Comparison of ENCODE assay signal across 1 cellular context in the genomic region with DNA sequence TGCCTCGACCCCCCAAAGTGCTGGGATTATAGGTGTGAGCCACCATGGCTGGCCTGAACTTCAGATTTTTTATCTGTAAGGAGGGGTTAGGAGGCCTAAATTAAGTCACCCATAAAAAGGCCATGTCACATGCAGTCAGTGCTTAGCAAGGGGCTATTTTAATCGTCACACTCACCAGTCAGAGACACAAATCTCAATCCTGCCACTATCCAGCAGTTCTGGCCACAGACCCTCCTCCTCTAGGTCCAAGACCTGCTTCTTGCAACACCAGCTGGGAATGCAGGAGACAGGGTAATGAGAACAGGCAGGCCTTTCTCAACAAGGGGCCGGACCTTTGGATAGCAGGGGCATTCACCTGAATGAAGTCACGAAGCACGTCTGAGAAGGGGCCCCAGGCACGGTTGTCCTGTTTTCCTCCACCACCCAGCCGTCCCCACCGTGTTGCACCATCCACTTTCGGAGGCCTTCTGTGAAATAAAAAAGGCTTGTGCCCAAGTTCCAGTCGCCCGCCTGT.
TF ChIP-seq lines count a peak whose summit lies in the region.

No MANE protein-coding gene starts in this region.

TF ChIP-seq in HepG2, 621 proteins besides CTCF, POLR2A, EP300 and RAD21 (continued from another document and continues in another):
- TF ChIP-seq, protein P1, sequence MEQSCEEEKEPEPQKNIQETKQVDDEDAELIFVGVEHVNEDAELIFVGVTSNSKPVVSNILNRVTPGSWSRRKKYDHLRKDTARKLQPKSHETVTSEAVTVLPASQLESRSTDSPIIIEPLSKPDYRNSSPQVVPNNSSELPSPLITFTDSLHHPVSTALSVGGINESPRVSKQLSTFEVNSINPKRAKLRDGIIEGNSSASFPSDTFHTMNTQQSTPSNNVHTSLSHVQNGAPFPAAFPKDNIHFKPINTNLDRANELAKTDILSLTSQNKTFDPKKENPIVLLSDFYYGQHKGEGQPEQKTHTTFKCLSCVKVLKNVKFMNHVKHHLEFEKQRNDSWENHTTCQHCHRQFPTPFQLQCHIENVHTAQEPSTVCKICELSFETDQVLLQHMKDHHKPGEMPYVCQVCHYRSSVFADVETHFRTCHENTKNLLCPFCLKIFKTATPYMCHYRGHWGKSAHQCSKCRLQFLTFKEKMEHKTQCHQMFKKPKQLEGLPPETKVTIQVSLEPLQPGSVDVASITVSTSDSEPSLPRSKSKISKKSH (CRISPR knock-in tag; IDR thresholded peaks at IDR 0.05; ENCODE audit: borderline replicate concordance): no peak
- no peak for TF ChIP-seq ZNF441 (CRISPR knock-in tag; IDR thresholded peaks at IDR 0.05; ENCODE audit: borderline replicate concordance)
- TF ChIP-seq, protein P2, sequence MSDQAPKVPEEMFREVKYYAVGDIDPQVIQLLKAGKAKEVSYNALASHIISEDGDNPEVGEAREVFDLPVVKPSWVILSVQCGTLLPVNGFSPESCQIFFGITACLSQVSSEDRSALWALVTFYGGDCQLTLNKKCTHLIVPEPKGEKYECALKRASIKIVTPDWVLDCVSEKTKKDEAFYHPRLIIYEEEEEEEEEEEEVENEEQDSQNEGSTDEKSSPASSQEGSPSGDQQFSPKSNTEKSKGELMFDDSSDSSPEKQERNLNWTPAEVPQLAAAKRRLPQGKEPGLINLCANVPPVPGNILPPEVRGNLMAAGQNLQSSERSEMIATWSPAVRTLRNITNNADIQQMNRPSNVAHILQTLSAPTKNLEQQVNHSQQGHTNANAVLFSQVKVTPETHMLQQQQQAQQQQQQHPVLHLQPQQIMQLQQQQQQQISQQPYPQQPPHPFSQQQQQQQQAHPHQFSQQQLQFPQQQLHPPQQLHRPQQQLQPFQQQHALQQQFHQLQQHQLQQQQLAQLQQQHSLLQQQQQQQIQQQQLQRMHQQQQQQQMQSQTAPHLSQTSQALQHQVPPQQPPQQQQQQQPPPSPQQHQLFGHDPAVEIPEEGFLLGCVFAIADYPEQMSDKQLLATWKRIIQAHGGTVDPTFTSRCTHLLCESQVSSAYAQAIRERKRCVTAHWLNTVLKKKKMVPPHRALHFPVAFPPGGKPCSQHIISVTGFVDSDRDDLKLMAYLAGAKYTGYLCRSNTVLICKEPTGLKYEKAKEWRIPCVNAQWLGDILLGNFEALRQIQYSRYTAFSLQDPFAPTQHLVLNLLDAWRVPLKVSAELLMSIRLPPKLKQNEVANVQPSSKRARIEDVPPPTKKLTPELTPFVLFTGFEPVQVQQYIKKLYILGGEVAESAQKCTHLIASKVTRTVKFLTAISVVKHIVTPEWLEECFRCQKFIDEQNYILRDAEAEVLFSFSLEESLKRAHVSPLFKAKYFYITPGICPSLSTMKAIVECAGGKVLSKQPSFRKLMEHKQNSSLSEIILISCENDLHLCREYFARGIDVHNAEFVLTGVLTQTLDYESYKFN (CRISPR knock-in tag; conservative IDR thresholded peaks at IDR 0.05): peak; percentile 48; the same call in 1 of the 2 replicates
- TF ChIP-seq ELF3 (CRISPR knock-in tag; IDR thresholded peaks at IDR 0.05): peak; percentile 11; the same call in 1 of the 2 replicates
- no peak for TF ChIP-seq ZNF816 (CRISPR knock-in tag; IDR thresholded peaks at IDR 0.05; ENCODE audit: borderline replicate concordance)
- TF ChIP-seq ZNF879 (CRISPR knock-in tag; IDR thresholded peaks at IDR 0.05): peak; percentile 73; the same call in 1 of the 2 replicates
- no peak for TF ChIP-seq MYC (CRISPR knock-in tag; IDR thresholded peaks at IDR 0.05; ENCODE audit: borderline replicate concordance)
- no peak for TF ChIP-seq PCBP1 (IDR thresholded peaks at IDR 0.05; ENCODE audit: borderline replicate concordance, low read depth, low read length)
- no peak for TF ChIP-seq ZNF713 (CRISPR knock-in tag; IDR thresholded peaks at IDR 0.05)
- TF ChIP-seq EZH2 (conservative IDR thresholded peaks at IDR 0.05; ENCODE audit: low read depth, low read length): no peak
- TF ChIP-seq, protein P3, sequence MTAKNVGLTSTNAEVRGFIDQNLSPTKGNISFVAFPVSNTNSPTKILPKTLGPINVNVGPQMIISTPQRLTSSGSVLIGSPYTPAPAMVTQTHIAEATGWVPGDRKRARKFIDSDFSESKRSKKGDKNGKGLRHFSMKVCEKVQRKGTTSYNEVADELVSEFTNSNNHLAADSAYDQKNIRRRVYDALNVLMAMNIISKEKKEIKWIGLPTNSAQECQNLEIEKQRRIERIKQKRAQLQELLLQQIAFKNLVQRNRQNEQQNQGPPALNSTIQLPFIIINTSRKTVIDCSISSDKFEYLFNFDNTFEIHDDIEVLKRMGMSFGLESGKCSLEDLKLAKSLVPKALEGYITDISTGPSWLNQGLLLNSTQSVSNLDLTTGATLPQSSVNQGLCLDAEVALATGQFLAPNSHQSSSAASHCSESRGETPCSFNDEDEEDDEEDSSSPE (CRISPR knock-in tag; IDR thresholded peaks at IDR 0.05): 0 out of 2 replicates have a peak, but pooled peaks have one; percentile 25
- TF ChIP-seq HMG20A (CRISPR knock-in tag; IDR thresholded peaks at IDR 0.05; ENCODE audit: borderline replicate concordance): 0 out of 2 replicates have a peak, but pooled peaks have one; percentile 10
- no peak for TF ChIP-seq PHF20 (CRISPR knock-in tag; IDR thresholded peaks at IDR 0.05)
- TF ChIP-seq ZBTB8A (CRISPR knock-in tag; IDR thresholded peaks at IDR 0.05; ENCODE audit: borderline replicate concordance, low read depth): no peak; the same call in 1 of the 2 replicates
- no peak for TF ChIP-seq ZNF577 (CRISPR knock-in tag; IDR thresholded peaks at IDR 0.05; ENCODE audit: borderline replicate concordance, low read depth)
- no peak for TF ChIP-seq ZBTB38 (CRISPR knock-in tag; IDR thresholded peaks at IDR 0.05)
- TF ChIP-seq, protein P4, sequence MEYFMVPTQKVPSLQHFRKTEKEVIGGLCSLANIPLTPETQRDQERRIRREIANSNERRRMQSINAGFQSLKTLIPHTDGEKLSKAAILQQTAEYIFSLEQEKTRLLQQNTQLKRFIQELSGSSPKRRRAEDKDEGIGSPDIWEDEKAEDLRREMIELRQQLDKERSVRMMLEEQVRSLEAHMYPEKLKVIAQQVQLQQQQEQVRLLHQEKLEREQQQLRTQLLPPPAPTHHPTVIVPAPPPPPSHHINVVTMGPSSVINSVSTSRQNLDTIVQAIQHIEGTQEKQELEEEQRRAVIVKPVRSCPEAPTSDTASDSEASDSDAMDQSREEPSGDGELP (IDR thresholded peaks at IDR 0.05; ENCODE audit: borderline replicate concordance, low read depth): peak; percentile 71
- TF ChIP-seq KAT2B (IDR thresholded peaks at IDR 0.05; ENCODE audit: borderline replicate concordance, low read depth, low read length): no peak
- TF ChIP-seq TAF1 (CRISPR knock-in tag; IDR thresholded peaks at IDR 0.05): peak; percentile 38; the same call in 1 of the 2 replicates
- no peak for TF ChIP-seq HDAC2 (CRISPR knock-in tag; IDR thresholded peaks at IDR 0.05)
- peak; percentile 28; the same call in 1 of the 2 replicates for TF ChIP-seq ZNF788 (CRISPR knock-in tag; IDR thresholded peaks at IDR 0.05; ENCODE audit: borderline replicate concordance)
- TF ChIP-seq, protein P5, sequence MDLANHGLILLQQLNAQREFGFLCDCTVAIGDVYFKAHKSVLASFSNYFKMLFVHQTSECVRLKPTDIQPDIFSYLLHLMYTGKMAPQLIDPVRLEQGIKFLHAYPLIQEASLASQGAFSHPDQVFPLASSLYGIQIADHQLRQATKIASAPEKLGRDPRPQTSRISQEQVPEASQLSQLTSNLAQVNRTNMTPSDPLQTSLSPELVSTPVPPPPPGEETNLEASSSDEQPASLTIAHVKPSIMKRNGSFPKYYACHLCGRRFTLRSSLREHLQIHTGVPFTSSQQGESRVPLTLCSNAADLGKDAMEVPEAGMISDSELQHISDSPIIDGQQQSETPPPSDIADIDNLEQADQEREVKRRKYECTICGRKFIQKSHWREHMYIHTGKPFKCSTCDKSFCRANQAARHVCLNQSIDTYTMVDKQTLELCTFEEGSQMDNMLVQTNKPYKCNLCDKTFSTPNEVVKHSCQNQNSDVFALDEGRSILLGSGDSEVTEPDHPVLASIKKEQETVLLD (CRISPR knock-in tag; IDR thresholded peaks at IDR 0.05; ENCODE audit: low read depth): no peak
- TF ChIP-seq FOXK2 (IDR thresholded peaks at IDR 0.05): no peak
- TF ChIP-seq, protein P6, sequence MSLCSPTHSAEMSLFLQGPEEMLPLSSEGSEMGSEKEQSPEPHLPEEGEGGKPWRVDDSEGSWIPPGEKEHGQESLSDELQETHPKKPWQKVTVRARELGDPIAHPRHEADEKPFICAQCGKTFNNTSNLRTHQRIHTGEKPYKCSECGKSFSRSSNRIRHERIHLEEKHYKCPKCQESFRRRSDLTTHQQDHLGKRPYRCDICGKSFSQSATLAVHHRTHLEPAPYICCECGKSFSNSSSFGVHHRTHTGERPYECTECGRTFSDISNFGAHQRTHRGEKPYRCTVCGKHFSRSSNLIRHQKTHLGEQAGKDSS (CRISPR knock-in tag; IDR thresholded peaks at IDR 0.05; ENCODE audit: borderline replicate concordance, low read depth): 0 out of 2 replicates have a peak, but pooled peaks have one; percentile 33
- no peak for TF ChIP-seq ZNF101 (CRISPR knock-in tag; IDR thresholded peaks at IDR 0.05; ENCODE audit: borderline replicate concordance, low read depth)
- no peak for TF ChIP-seq ARNT2 (CRISPR knock-in tag; IDR thresholded peaks at IDR 0.05; ENCODE audit: low read depth)
- TF ChIP-seq ZNF33A (CRISPR knock-in tag; IDR thresholded peaks at IDR 0.05; ENCODE audit: borderline replicate concordance): no peak
- TF ChIP-seq NFYB (CRISPR knock-in tag; IDR thresholded peaks at IDR 0.05): no peak
- TF ChIP-seq ZNF205 (CRISPR knock-in tag; IDR thresholded peaks at IDR 0.05): 0 out of 2 replicates have a peak, but pooled peaks have one; percentile 44
- TF ChIP-seq, protein P7, sequence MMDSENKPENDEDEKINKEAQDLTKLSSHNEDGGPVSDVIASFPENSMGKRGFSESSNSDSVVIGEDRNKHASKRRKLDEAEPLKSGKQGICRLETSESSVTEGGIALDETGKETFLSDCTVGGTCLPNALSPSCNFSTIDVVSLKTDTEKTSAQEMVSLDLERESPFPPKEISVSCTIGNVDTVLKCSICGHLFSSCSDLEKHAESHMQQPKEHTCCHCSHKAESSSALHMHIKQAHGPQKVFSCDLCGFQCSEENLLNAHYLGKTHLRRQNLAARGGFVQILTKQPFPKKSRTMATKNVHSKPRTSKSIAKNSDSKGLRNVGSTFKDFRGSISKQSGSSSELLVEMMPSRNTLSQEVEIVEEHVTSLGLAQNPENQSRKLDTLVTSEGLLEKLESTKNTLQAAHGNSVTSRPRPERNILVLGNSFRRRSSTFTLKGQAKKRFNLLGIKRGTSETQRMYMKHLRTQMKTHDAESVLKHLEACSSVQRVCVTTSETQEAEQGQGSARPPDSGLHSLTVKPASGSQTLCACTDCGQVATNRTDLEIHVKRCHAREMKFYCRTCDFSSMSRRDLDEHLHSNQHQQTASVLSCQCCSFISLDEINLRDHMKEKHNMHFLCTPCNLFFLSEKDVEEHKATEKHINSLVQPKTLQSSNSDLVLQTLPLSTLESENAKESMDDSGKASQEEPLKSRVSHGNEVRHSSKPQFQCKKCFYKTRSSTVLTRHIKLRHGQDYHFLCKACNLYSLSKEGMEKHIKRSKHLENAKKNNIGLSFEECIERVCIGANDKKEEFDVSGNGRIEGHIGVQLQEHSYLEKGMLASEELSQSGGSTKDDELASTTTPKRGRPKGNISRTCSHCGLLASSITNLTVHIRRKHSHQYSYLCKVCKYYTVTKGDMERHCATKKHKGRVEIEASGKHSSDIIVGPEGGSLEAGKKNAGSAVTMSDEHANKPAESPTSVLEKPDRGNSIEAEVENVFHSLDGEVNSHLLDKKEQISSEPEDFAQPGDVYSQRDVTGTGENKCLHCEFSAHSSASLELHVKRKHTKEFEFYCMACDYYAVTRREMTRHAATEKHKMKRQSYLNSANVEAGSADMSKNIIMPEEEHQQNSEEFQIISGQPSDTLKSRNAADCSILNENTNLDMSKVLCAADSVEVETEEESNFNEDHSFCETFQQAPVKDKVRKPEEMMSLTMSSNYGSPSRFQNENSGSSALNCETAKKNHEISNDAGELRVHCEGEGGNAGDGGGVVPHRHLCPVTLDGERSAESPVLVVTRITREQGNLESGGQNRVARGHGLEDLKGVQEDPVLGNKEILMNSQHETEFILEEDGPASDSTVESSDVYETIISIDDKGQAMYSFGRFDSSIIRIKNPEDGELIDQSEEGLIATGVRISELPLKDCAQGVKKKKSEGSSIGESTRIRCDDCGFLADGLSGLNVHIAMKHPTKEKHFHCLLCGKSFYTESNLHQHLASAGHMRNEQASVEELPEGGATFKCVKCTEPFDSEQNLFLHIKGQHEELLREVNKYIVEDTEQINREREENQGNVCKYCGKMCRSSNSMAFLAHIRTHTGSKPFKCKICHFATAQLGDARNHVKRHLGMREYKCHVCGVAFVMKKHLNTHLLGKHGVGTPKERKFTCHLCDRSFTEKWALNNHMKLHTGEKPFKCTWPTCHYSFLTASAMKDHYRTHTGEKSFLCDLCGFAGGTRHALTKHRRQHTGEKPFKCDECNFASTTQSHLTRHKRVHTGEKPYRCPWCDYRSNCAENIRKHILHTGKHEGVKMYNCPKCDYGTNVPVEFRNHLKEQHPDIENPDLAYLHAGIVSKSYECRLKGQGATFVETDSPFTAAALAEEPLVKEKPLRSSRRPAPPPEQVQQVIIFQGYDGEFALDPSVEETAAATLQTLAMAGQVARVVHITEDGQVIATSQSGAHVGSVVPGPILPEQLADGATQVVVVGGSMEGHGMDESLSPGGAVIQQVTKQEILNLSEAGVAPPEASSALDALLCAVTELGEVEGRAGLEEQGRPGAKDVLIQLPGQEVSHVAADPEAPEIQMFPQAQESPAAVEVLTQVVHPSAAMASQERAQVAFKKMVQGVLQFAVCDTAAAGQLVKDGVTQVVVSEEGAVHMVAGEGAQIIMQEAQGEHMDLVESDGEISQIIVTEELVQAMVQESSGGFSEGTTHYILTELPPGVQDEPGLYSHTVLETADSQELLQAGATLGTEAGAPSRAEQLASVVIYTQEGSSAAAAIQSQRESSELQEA (CRISPR knock-in tag; IDR thresholded peaks at IDR 0.05; ENCODE audit: not compliant biosample characterization): no peak
- TF ChIP-seq, protein P8, sequence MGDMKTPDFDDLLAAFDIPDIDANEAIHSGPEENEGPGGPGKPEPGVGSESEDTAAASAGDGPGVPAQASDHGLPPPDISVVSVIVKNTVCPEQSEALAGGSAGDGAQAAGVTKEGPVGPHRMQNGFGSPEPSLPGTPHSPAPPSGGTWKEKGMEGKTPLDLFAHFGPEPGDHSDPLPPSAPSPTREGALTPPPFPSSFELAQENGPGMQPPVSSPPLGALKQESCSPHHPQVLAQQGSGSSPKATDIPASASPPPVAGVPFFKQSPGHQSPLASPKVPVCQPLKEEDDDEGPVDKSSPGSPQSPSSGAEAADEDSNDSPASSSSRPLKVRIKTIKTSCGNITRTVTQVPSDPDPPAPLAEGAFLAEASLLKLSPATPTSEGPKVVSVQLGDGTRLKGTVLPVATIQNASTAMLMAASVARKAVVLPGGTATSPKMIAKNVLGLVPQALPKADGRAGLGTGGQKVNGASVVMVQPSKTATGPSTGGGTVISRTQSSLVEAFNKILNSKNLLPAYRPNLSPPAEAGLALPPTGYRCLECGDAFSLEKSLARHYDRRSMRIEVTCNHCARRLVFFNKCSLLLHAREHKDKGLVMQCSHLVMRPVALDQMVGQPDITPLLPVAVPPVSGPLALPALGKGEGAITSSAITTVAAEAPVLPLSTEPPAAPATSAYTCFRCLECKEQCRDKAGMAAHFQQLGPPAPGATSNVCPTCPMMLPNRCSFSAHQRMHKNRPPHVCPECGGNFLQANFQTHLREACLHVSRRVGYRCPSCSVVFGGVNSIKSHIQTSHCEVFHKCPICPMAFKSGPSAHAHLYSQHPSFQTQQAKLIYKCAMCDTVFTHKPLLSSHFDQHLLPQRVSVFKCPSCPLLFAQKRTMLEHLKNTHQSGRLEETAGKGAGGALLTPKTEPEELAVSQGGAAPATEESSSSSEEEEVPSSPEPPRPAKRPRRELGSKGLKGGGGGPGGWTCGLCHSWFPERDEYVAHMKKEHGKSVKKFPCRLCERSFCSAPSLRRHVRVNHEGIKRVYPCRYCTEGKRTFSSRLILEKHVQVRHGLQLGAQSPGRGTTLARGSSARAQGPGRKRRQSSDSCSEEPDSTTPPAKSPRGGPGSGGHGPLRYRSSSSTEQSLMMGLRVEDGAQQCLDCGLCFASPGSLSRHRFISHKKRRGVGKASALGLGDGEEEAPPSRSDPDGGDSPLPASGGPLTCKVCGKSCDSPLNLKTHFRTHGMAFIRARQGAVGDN (CRISPR knock-in tag; IDR thresholded peaks at IDR 0.05): peak; percentile 16; the same call in 1 of the 2 replicates
- TF ChIP-seq FOSL2 (CRISPR knock-in tag; IDR thresholded peaks at IDR 0.05): peak; percentile 27; the same call in 1 of the 2 replicates
